In genomic region chr15:57220220-57220619, GRCh38 we compare ENCODE assay signal across 10 cellular contexts.
DNase-seq lines count a peak whose midpoint lies in the region; TF ChIP-seq lines count a peak whose summit lies in the region.
"Had no signal": no experiment of that assay in that cellular context is flagged by ENCODE, and none has a peak within 500 bp of the region (broad histone marks: within the 10 kb centered on the region; RNA-seq: fewer than 3 reads in every experiment).

No MANE protein-coding gene starts in this region.

- no peak overlapping the region for H2AFZ ChIP-seq in fibroblast of lung (ENCODE audit: low read length)

- H3K4me2 ChIP-seq in fibroblast of lung (ENCODE audit: extremely low read depth, insufficient read depth, low read length), result peak overlapping the region; percentile 61

- H3K36me3 ChIP-seq in fibroblast of lung (ENCODE audit: control insufficient read depth, insufficient read depth, low read length), result no peaks in the 10 kb centered on the region
- no peaks in the 10 kb centered on the region for H3K36me3 ChIP-seq in testis (ENCODE audit: low read depth, missing control alignments)

- H3K79me2 ChIP-seq in fibroblast of lung (ENCODE audit: control insufficient read depth, insufficient read depth, low read length), result peaks cover 75% of the 10 kb centered on the region

- peak; percentile 38 for DNase-seq in NCI-H345 treated with DMSO at 0.1 percent for 48 hours (lab: John Stamatoyannopoulos, UW; ENCODE audit: unreplicated experiment)
- DNase-seq in NCI-H345 (lab: John Stamatoyannopoulos, UW), result no peak
- peak; percentile 42 for DNase-seq in SHP77 treated with DMSO at 0.1 percent for 48 hours (lab: John Stamatoyannopoulos, UW)
- DNase-seq in fibroblast of lung (ENCODE audit: low read depth in 2 of 2), result peak; percentile 77 to 85
- no peak for DNase-seq in NCI-H446 treated with DMSO at 0.1 percent for 48 hours (lab: John Stamatoyannopoulos, UW)
- no peak for DNase-seq in testis
- no peak for DNase-seq in D341Med (ENCODE audit: low spot score)
- DNase-seq: stimulated activated CD4-positive, alpha-beta T cell treated with anti-CD3 and anti-CD28 coated beads, Interleukin-4, amount 100 ng/mL, for 4 hours had no signal

- WGBS in testis, 2 donors, result 64 to 67% methylated on average over 1 of the region's 1 CpG

- H3K4me3 ChIP-seq in fibroblast of lung (replicated peaks in 1 of 4; ENCODE audit: control extremely low read depth in 1 of 4, insufficient read depth in 1 of 4, low read depth in 3 of 4, low read length in 4 of 4) (peak overlapping the region; percentile 68 to 84 (median 76)), skin epidermis (peak overlapping the region; percentile 5 to 37 (median 13)), testis (no peak overlapping the region)
- H3K4me3 ChIP-seq: BLaER1 treated with 17β-estradiol and CSF1 and Interleukin-3, amounts not matched to agents 10 nM and 100 nM had no signal

- no peak for TF ChIP-seq POLR2A in testis (IDR thresholded peaks at IDR 0.05)

- peak overlapping the region; percentile 58 for H3K9ac ChIP-seq in fibroblast of lung (ENCODE audit: insufficient read depth, low read length)
- H3K9ac ChIP-seq: BLaER1 treated with 17β-estradiol and CSF1 and Interleukin-3, amounts not matched to agents 10 nM and 100 nM had no signal

- H4K20me1 ChIP-seq in fibroblast of lung (ENCODE audit: control insufficient read depth, extremely low read depth, insufficient read depth, low read length), result no peaks in the 10 kb centered on the region

- H3K27me3 ChIP-seq in fibroblast of lung (ENCODE audit: control insufficient read depth, insufficient read depth, low read length) (no peaks in the 10 kb centered on the region), testis (no peaks in the 10 kb centered on the region)
- H3K27me3 ChIP-seq: BLaER1 treated with 17β-estradiol and CSF1 and Interleukin-3, amounts not matched to agents 10 nM and 100 nM had no signal

- intact Hi-C loops in testis (cut with DNase I; ENCODE audit: low total_unique reads), result no loop called here

- H3K4me1 ChIP-seq in fibroblast of lung (ENCODE audit: control insufficient read depth, extremely low read depth, insufficient read depth, low read length) (peaks cover 8% of the 10 kb centered on the region), testis (peaks cover 17% of the 10 kb centered on the region)

- H3K9me3 ChIP-seq in fibroblast of lung (ENCODE audit: control insufficient read depth, insufficient read depth, low read depth, low read length) (no peaks in the 10 kb centered on the region), testis (no peaks in the 10 kb centered on the region)
- H3K9me3 ChIP-seq: BLaER1 treated with 17β-estradiol and CSF1 and Interleukin-3, amounts not matched to agents 10 nM and 100 nM had no signal

- TF ChIP-seq CTCF in fibroblast of lung (conservative IDR thresholded peaks at IDR 0.05 in 1 of 2, IDR thresholded peaks at IDR 0.05 in 1 of 2; ENCODE audit: low read depth in 1 of 2, low read length in 2 of 2), result no peak
- no peak for TF ChIP-seq CTCF in testis (IDR thresholded peaks at IDR 0.05)

- peak overlapping the region; percentile 78 for H3K27ac ChIP-seq in fibroblast of lung (ENCODE audit: insufficient read depth, low read length)
- peak overlapping the region in 13 of 21 experiments; percentile 25 to 79 (median 43) for H3K27ac ChIP-seq in skin epidermis
- no peak overlapping the region for H3K27ac ChIP-seq in testis
- H3K27ac ChIP-seq: BLaER1 treated with 17β-estradiol and CSF1 and Interleukin-3, amounts not matched to agents 10 nM and 100 nM had no signal

Comparison
In these comparisons a context has a peak if more than half of its experiments do, and no peak if none do; other contexts are left out.
1. DNase-seq: peak in NCI-H345 treated with DMSO at 0.1 percent for 48 hours (single experiment), SHP77 treated with DMSO at 0.1 percent for 48 hours (single experiment) and fibroblast of lung (2 of 2); none in NCI-H345 (single experiment), NCI-H446 treated with DMSO at 0.1 percent for 48 hours (single experiment), testis (single experiment) and D341Med (single experiment).
2. H3K27ac ChIP-seq: peak in fibroblast of lung (single experiment) and skin epidermis (13 of 21); none in testis (0 of 2).
3. H3K4me3 ChIP-seq: peak in fibroblast of lung (4 of 4) and skin epidermis (7 of 7); none in testis (0 of 2).